ENCODE assay signal across 8 cellular contexts in genomic region chr14:51860836-51861583, GRCh38. TPM values are rescaled to one million over a fixed set of nuclear protein-coding genes. Genes with fewer than 3 reads are reported as not detected.
DNase-seq lines count a peak whose midpoint lies in the region; ATAC-seq and TF ChIP-seq lines count a peak whose summit lies in the region.

No MANE protein-coding gene starts in this region.

- no peak for TF ChIP-seq POLR2A in stomach (IDR thresholded peaks at IDR 0.05)

- no peaks in the 10 kb centered on the region for H3K9me3 Mint-ChIP-seq in activated naive CD4-positive, alpha-beta T cell treated with anti-CD3 and anti-CD28 coated beads, Interleukin-2, amount 50 U/mL, for 24 hours

- H3K4me1 ChIP-seq in iPS-15b (ENCODE audit: control insufficient read depth, insufficient read depth, low read length) (no peaks in the 10 kb centered on the region), stomach (peaks cover 8 to 53% (median 28%) of the 10 kb centered on the region in 4 donors)

- ATAC-seq in HG03025 (IDR thresholded peaks at IDR 0.05; ENCODE audit: low FRiP score, unreplicated experiment) = peak; percentile 14
- ATAC-seq in GM19452 (IDR thresholded peaks at IDR 0.05; ENCODE audit: unreplicated experiment) = no peak
- ATAC-seq in HG03097 (IDR thresholded peaks at IDR 0.05; ENCODE audit: low FRiP score, unreplicated experiment) = no peak

- H3K4me3 ChIP-seq in GM06990 (replicated peaks; ENCODE audit: low read depth, low read length) (peak overlapping the region; percentile 78), iPS-15b (ENCODE audit: low read depth, low read length) (peak overlapping the region; percentile 44), stomach (peak overlapping the region; percentile 38 to 51 (median 47))

- peak overlapping the region in 4 of 5 donors; percentile 55 to 80 (median 75) for H3K27ac ChIP-seq in stomach

- intact Hi-C loops in stomach (cut with DNase I; ENCODE audit: low total_unique reads) = no loop called here

- no peak for DNase-seq in GM06990 (ENCODE audit: extremely low read depth, insufficient read length)
- no peak for DNase-seq in stomach
- no peak for DNase-seq in OCI-M1 (lab: John Stamatoyannopoulos, UW)

- H3K27ac Mint-ChIP-seq in activated naive CD4-positive, alpha-beta T cell treated with anti-CD3 and anti-CD28 coated beads, Interleukin-2, amount 50 U/mL, for 24 hours = peak overlapping the region; percentile 97

- no peaks in the 10 kb centered on the region for H3K27me3 Mint-ChIP-seq in activated naive CD4-positive, alpha-beta T cell treated with anti-CD3 and anti-CD28 coated beads, Interleukin-2, amount 50 U/mL, for 24 hours

- no peak for TF ChIP-seq CTCF in GM06990 (IDR thresholded peaks at IDR 0.05; ENCODE audit: insufficient read depth, low read length, poor library complexity, severe bottlenecking)
- no peak for TF ChIP-seq CTCF in stomach (IDR thresholded peaks at IDR 0.05)

- no peaks in the 10 kb centered on the region for H3K9me3 ChIP-seq in iPS-15b (ENCODE audit: control insufficient read depth, insufficient read depth, low read length)
- no peaks in the 10 kb centered on the region for H3K9me3 ChIP-seq in stomach

- H3K4me3 Mint-ChIP-seq in activated naive CD4-positive, alpha-beta T cell treated with anti-CD3 and anti-CD28 coated beads, Interleukin-2, amount 50 U/mL, for 24 hours = peak overlapping the region; percentile 99

- TF ChIP-seq EP300 in stomach (IDR thresholded peaks at IDR 0.05) = no peak

- peaks cover 2% of the 10 kb centered on the region for H3K36me3 Mint-ChIP-seq in activated naive CD4-positive, alpha-beta T cell treated with anti-CD3 and anti-CD28 coated beads, Interleukin-2, amount 50 U/mL, for 24 hours

- peak overlapping the region; percentile 51 for H3K9ac ChIP-seq in iPS-15b (ENCODE audit: low read depth, low read length)

- peaks cover 75% of the 10 kb centered on the region for H3K4me1 Mint-ChIP-seq in activated naive CD4-positive, alpha-beta T cell treated with anti-CD3 and anti-CD28 coated beads, Interleukin-2, amount 50 U/mL, for 24 hours

- H3K27me3 ChIP-seq in GM06990 (replicated peaks; ENCODE audit: control insufficient read depth, insufficient read depth, low read length) = no peaks in the 10 kb centered on the region
- H3K27me3 ChIP-seq in iPS-15b (ENCODE audit: control insufficient read depth, insufficient read depth, low read length) = peaks cover 39% of the 10 kb centered on the region
- no peaks in the 10 kb centered on the region for H3K27me3 ChIP-seq in stomach

- 14 to 17% (median 15%) methylated on average over 13 of the region's 13 CpGs for WGBS in stomach, 5 donors

- H3K36me3 ChIP-seq in GM06990 (ENCODE audit: control insufficient read depth, insufficient read depth, low read length) (no peaks in the 10 kb centered on the region), iPS-15b (ENCODE audit: control insufficient read depth, insufficient read depth, low read length) (no peaks in the 10 kb centered on the region), stomach (no peaks in the 10 kb centered on the region)

RNA-seq across cellular contexts. Expression of gene GNG2, which starts 0.6 kb away (rescaled TPM):
- 10 to 100 TPM in 2 of 5 donors, 1 to 10 TPM in 2, under 1 TPM in 1; 0.58 to 23.3 (median 4.0) TPM for total RNA-seq in stomach
- polyA plus RNA-seq in stomach = 10 to 100 TPM in 2 of 3 donors, 1 to 10 TPM in 1; 3.7 to 21.8 (median 14.4) TPM
